ENCODE assay signal across 23 cellular contexts in the genomic region with DNA sequence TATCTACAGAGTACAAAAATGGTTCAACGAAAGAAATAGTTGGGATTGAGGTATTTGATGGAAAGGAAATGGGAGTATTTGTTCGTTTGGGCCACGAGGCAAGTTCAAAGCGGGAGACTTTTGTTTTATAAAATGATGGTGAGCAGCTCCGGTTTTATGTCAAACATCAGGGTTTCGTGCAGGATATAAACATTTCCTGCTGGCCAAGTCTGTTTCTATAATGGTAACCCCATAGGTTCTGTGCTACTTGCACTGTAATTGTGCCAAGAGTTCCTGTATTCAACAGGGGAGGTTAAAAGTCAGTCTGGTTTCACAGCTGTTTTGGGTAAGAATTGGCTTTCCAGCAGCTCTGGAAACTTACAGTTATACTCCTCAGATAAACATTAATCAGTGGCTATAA.
A peak's percentile ranks its signal among the peaks of the same experiment; 100 is the strongest.
DNase-seq lines count a peak whose midpoint lies in the region; ATAC-seq lines count a peak whose summit lies in the region.
"Had no signal": no experiment of that assay in that cellular context is flagged by ENCODE, and none has a peak within 500 bp of the region (broad histone marks: within the 10 kb centered on the region; RNA-seq: fewer than 3 reads in every experiment).

No MANE protein-coding gene starts in this region.

- DNase-seq in Kasumi-1 (lab: John Stamatoyannopoulos, UW) (peak; percentile 60 to 82), dermis microvascular lymphatic vessel endothelial cell (ENCODE audit: low read depth in 2 of 2) (peak; percentile 84 to 93), pulmonary artery endothelial cell (ENCODE audit: low read depth, low spot score) (peak; percentile 3), AG20443 (ENCODE audit: low spot score) (no peak), RKO (ENCODE audit: low spot score) (no peak)
- DNase-seq: BE2C; CD4-positive, alpha-beta T cell; COR-L47; DMS79; MV-4-11; NCI-H1105 treated with DMSO at 0.1 percent for 48 hours; NCI-H2029 treated with DMSO at 0.1 percent for 48 hours; NCI-H226; NCI-H524; NCI-H774 had no signal

- peak overlapping the region in 9 of 11 experiments; percentile 16 to 78 (median 51); a peak in 16 of 22 replicates for H3K9ac ChIP-seq in BLaER1 treated with 17β-estradiol and CSF1 and Interleukin-3, amounts not matched to agents 10 nM and 100 nM
- H3K9ac ChIP-seq: KMS-11 had no signal

- H4K20me1 ChIP-seq in BLaER1 treated with 17β-estradiol and CSF1 and Interleukin-3, amounts not matched to agents 10 nM and 100 nM: no peaks in the 10 kb centered on the region

- H3K4me3 ChIP-seq in BLaER1 treated with 17β-estradiol and CSF1 and Interleukin-3, amounts not matched to agents 10 nM and 100 nM: peak overlapping the region in 8 of 10 experiments; percentile 39 to 56 (median 47); a peak in 14 of 20 replicates
- H3K4me3 ChIP-seq: GM12878 had no signal

- no peaks in the 10 kb centered on the region for H3K27me3 ChIP-seq in BLaER1 treated with 17β-estradiol and CSF1 and Interleukin-3, amounts not matched to agents 10 nM and 100 nM
- H3K27me3 ChIP-seq: BE2C had no signal

- H3K4me1 ChIP-seq in BLaER1 treated with 17β-estradiol and CSF1 and Interleukin-3, amounts not matched to agents 10 nM and 100 nM: peaks cover 26 to 94% (median 62%) of the 10 kb centered on the region in 10 experiments

- H3K36me3 ChIP-seq in BLaER1 treated with 17β-estradiol and CSF1 and Interleukin-3, amounts not matched to agents 10 nM and 100 nM: peaks cover 0 to 16% (median 0%) of the 10 kb centered on the region in 11 experiments; a peak in 6 of 22 replicates
- H3K36me3 ChIP-seq: BE2C had no signal

- H3K9me3 ChIP-seq in BLaER1 treated with 17β-estradiol and CSF1 and Interleukin-3, amounts not matched to agents 10 nM and 100 nM (replicated peaks in 1 of 11): peaks cover 6 to 55% (median 33%) of the 10 kb centered on the region in 11 experiments; a peak in 21 of 22 replicates
- H3K9me3 ChIP-seq: BE2C had no signal

- peak overlapping the region; percentile 63 to 85 (median 79) for H3K4me2 ChIP-seq in BLaER1 treated with 17β-estradiol and CSF1 and Interleukin-3, amounts not matched to agents 10 nM and 100 nM
- H3K4me2 ChIP-seq: KMS-11 had no signal

- peak overlapping the region in 9 of 11 experiments; percentile 45 to 79 (median 73); a peak in 18 of 22 replicates for H3K27ac ChIP-seq in BLaER1 treated with 17β-estradiol and CSF1 and Interleukin-3, amounts not matched to agents 10 nM and 100 nM
- H3K27ac ChIP-seq: HL-60, KMS-11 had no signal

- ATAC-seq in HG02678 (IDR thresholded peaks at IDR 0.05; ENCODE audit: unreplicated experiment): no peak
- ATAC-seq: GM12878, HepG2, Panc1, SK-N-SH treated with all-trans-retinoic acid at 6 μM for 48 hours had no signal

Comparison
In these comparisons a context has a peak if more than half of its experiments do, and no peak if none do; other contexts are left out.
1. DNase-seq: peak in Kasumi-1 (2 of 2), dermis microvascular lymphatic vessel endothelial cell (2 of 2) and pulmonary artery endothelial cell (single experiment); none in AG20443 (single experiment) and RKO (single experiment).